In the genomic region with DNA sequence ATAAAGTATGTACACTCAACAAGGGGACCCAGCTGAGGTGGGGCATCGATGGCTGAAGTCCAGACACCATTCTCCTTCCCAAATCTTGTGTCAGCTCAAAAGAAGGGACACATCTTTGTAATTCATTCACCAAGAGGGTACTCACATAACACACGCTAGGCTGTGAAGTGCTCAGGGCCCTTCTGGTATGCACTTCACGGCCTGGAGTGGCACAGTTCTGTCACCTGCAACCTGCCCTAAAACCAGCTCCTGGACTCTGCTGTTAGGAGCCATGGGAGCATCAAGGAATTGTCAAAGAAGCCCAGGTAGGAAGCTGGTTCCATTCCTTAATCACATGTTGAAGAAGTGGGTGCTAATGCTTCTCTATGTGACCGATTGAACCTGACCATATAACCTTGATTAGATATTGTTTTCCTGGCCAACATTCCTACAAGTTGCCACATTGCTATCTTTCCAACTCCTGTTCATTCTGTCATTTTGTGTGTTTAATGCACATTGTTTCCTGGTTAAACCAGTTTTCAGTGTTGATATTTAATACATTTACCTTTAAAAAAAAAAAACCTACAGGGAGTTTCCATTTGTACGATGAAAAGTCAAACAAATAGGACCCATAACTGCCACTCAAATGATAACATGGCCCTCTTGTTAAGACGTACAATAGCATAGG, we compare ENCODE assay signal across 16 cellular contexts.
DNase-seq lines count a peak whose midpoint lies in the region; ATAC-seq and TF ChIP-seq lines count a peak whose summit lies in the region.
"Had no signal": no experiment of that assay in that cellular context is flagged by ENCODE, and none has a peak within 500 bp of the region (broad histone marks: within the 10 kb centered on the region; RNA-seq: fewer than 3 reads in every experiment).

No MANE protein-coding gene starts in this region.

- TF ChIP-seq CTCF in Calu3 (IDR thresholded peaks at IDR 0.05; ENCODE audit: unreplicated experiment), result no peak
- no peak for TF ChIP-seq CTCF in body of pancreas (IDR thresholded peaks at IDR 0.05)
- TF ChIP-seq CTCF in lung (IDR thresholded peaks at IDR 0.05; ENCODE audit: control extremely low read depth, extremely low read depth), result no peak
- TF ChIP-seq CTCF in thyroid gland (IDR thresholded peaks at IDR 0.05), result no peak
- TF ChIP-seq CTCF in BE2C (IDR thresholded peaks at IDR 0.05; ENCODE audit: low read depth, low read length), result no peak

- H3K27me3 ChIP-seq in body of pancreas (no peaks in the 10 kb centered on the region), lung (ENCODE audit: control insufficient read depth, insufficient read depth) (no peaks in the 10 kb centered on the region), thyroid gland (no peaks in the 10 kb centered on the region), BE2C (no peaks in the 10 kb centered on the region)
- H3K27me3 ChIP-seq: MG63 had no signal

- H3K27ac Mint-ChIP-seq in Calu3 (ENCODE audit: unreplicated experiment), result peak overlapping the region; percentile 77
- H3K27ac Mint-ChIP-seq: CD4-positive, alpha-beta T cell; HFFc6 had no signal

- peak; percentile 90 for ATAC-seq in body of pancreas
- peak; percentile 11 for ATAC-seq in lung (ENCODE audit: insufficient read depth, low FRiP score)
- ATAC-seq: A549 had no signal

- no peaks in the 10 kb centered on the region for H3K36me3 ChIP-seq in body of pancreas (replicated peaks in 1 of 2; ENCODE audit: insufficient read depth in 1 of 2, low read depth in 2 of 2)
- H3K36me3 ChIP-seq in lung (ENCODE audit: control insufficient read depth in 2 of 2, insufficient read depth in 2 of 2, low read length in 2 of 2), result no peaks in the 10 kb centered on the region
- no peaks in the 10 kb centered on the region for H3K36me3 ChIP-seq in thyroid gland
- no peaks in the 10 kb centered on the region for H3K36me3 ChIP-seq in BE2C
- H3K36me3 ChIP-seq: MG63 had no signal

- BruUV-seq in Calu3 (replicated peaks; lab: Mats Ljungman, UMichigan), result no TSS peak

- peak; percentile 20 for DNase-seq in Calu3
- DNase-seq in body of pancreas, result peak in 1 of 4 donors; percentile 13
- peak; percentile 38 for DNase-seq in lung (ENCODE audit: low spot score)
- peak; percentile 37 to 41 for DNase-seq in thyroid gland
- no peak for DNase-seq in BE2C
- no peak for DNase-seq in islet precursor cell
- DNase-seq in NCI-H774 (lab: John Stamatoyannopoulos, UW), result no peak
- DNase-seq: CD4-positive, alpha-beta T cell; HFFc6; KG1; MG63; NCI-H1092 treated with DMSO at 0.1 percent for 48 hours; NCI-H1694; NCI-H82; SHP77 had no signal

- H3K27ac ChIP-seq in body of pancreas (peak overlapping the region; percentile 57 to 78 (median 68)), lung (ENCODE audit: low read depth in 1 of 2, low read length in 1 of 2) (peak overlapping the region in 1 of 2 donors; percentile 1), thyroid gland (no peak overlapping the region)

- TF ChIP-seq POLR2A in body of pancreas (IDR thresholded peaks at IDR 0.05) (no peak), thyroid gland (IDR thresholded peaks at IDR 0.05) (no peak)

- peak overlapping the region; percentile 7 for H3K4me3 Mint-ChIP-seq in Calu3 (ENCODE audit: low read depth, unreplicated experiment)
- H3K4me3 Mint-ChIP-seq: CD4-positive, alpha-beta T cell; HFFc6 had no signal

- no peaks in the 10 kb centered on the region for H3K36me3 Mint-ChIP-seq in Calu3 (ENCODE audit: insufficient read depth, unreplicated experiment)

- H3K4me3 ChIP-seq in body of pancreas (no peak overlapping the region), lung (no peak overlapping the region), thyroid gland (replicated peaks in 1 of 3) (no peak overlapping the region), BE2C (ENCODE audit: low read depth, low read length) (no peak overlapping the region)
- H3K4me3 ChIP-seq: A549, MG63 had no signal

- WGBS in body of pancreas, 2 donors, result 36 to 39% methylated on average over 6 of the region's 6 CpGs
- 65 to 84% methylated on average over 6 of the region's 6 CpGs for WGBS in lung, 2 donors
- 59 to 64% methylated on average over 6 of the region's 6 CpGs for WGBS in thyroid gland, 2 donors

- peaks cover 17% of the 10 kb centered on the region for H3K4me1 ChIP-seq in body of pancreas
- no peaks in the 10 kb centered on the region for H3K4me1 ChIP-seq in lung (ENCODE audit: control insufficient read depth in 2 of 2, insufficient read depth in 2 of 2, low read length in 2 of 2)
- peaks cover 0 to 9% of the 10 kb centered on the region in 2 donors for H3K4me1 ChIP-seq in thyroid gland
- peaks cover 10% of the 10 kb centered on the region; the same call in 1 of the 2 replicates for H3K4me1 ChIP-seq in BE2C

- CTCF ChIA-PET in Calu3 (lab: Charles Lee), result no interaction called here

- intact Hi-C loops in Calu3 (cut with micrococcal nuclease; ENCODE audit: unreplicated experiment), result loop anchor here (1.0 to 2.0 kb wide), 2 partner anchors 22 to 29 kb away; no protein-coding TSS in a partner anchor
- intact Hi-C loops in body of pancreas (cut with DNase I), result no loop called here
- intact Hi-C loops in thyroid gland (cut with DNase I), result no loop called here

- H3K9me3 ChIP-seq in body of pancreas, result no peaks in the 10 kb centered on the region
- no peaks in the 10 kb centered on the region for H3K9me3 ChIP-seq in lung (ENCODE audit: control insufficient read depth in 2 of 2, insufficient read depth in 1 of 2, low read length in 1 of 2)
- no peaks in the 10 kb centered on the region for H3K9me3 ChIP-seq in thyroid gland
- H3K9me3 ChIP-seq in BE2C, result no peaks in the 10 kb centered on the region
- H3K9me3 ChIP-seq: MG63 had no signal

- H3K27me3 Mint-ChIP-seq in Calu3 (ENCODE audit: unreplicated experiment), result no peaks in the 10 kb centered on the region
- H3K27me3 Mint-ChIP-seq: CD4-positive, alpha-beta T cell had no signal

- H3K4me1 Mint-ChIP-seq in Calu3 (ENCODE audit: low read depth, unreplicated experiment), result peaks cover 60% of the 10 kb centered on the region

- H3K9me3 Mint-ChIP-seq in Calu3 (ENCODE audit: low read depth, unreplicated experiment), result no peaks in the 10 kb centered on the region
- H3K9me3 Mint-ChIP-seq: CD4-positive, alpha-beta T cell; HFFc6 had no signal

Comparison
In these comparisons a context has a peak if more than half of its experiments do, and no peak if none do; other contexts are left out.
1. DNase-seq: peak in Calu3 (single experiment), lung (single experiment) and thyroid gland (2 of 2); none in BE2C (single experiment), islet precursor cell (single experiment) and NCI-H774 (single experiment).
2. H3K27ac ChIP-seq: peak in body of pancreas (4 of 4); none in thyroid gland (0 of 3).